19 cellular contexts compared by ENCODE assay signal in genomic region chr5:63456279-63456678, GRCh38.
"Had no signal": no experiment of that assay in that cellular context is flagged by ENCODE, and none has a peak within 500 bp of the region (broad histone marks: within the 10 kb centered on the region; RNA-seq: fewer than 3 reads in every experiment).

No MANE protein-coding gene starts in this region.

- H3K4me1 ChIP-seq: ascending aorta, gastrocnemius medialis, heart right ventricle had no signal

- H3K36me3 Mint-ChIP-seq: mesothelial cell of epicardium had no signal

- H3K27ac Mint-ChIP-seq: activated T-cell treated with anti-CD3 and anti-CD28 coated beads, Interleukin-2, amount 50 U/mL, for 72 hours; mesothelial cell of epicardium; nephron had no signal

- H3K9me3 ChIP-seq: ascending aorta, gastrocnemius medialis had no signal

- H3K4me1 Mint-ChIP-seq: mesothelial cell of epicardium, nephron had no signal

- H3K27me3 ChIP-seq: ascending aorta, gastrocnemius medialis, heart right ventricle had no signal

- H3K4me3 ChIP-seq: ascending aorta, gastrocnemius medialis, heart right ventricle, lung had no signal

- ATAC-seq: activated T-cell treated with anti-CD3 and anti-CD28 coated beads, Interleukin-2, amount 50 U/mL, for 72 hours; gastrocnemius medialis; heart right ventricle; left lobe of liver had no signal

- H3K4me3 Mint-ChIP-seq: activated T-cell treated with anti-CD3 and anti-CD28 coated beads, Interleukin-2, amount 50 U/mL, for 72 hours; mesothelial cell of epicardium; nephron had no signal

- DNase-seq: activated CD4-positive, alpha-beta T cell treated with anti-CD3 and anti-CD28 coated beads, Interleukin-2, amount 50 U/mL, for 4 hours; activated effector memory CD4-positive, alpha-beta T cell treated with anti-CD3 and anti-CD28 coated beads, Interleukin-2, amount 50 U/mL, for 16 hours; activated naive CD4-positive, alpha-beta T cell treated with anti-CD3 and anti-CD28 coated beads, Interleukin-2, amount 50 U/mL, for 16 hours; activated T-cell treated with anti-CD3 and anti-CD28 coated beads, Interleukin-2, amount 50 U/mL, for 72 hours; caudate nucleus; erythroblast; gastrocnemius medialis; heart right ventricle; nucleus accumbens; posterior cingulate gyrus; retina; stimulated activated naive CD4-positive, alpha-beta T cell; T-helper 2 cell had no signal

- H3K9me3 Mint-ChIP-seq: mesothelial cell of epicardium, nephron had no signal

- H3K36me3 ChIP-seq: ascending aorta, gastrocnemius medialis, heart right ventricle had no signal

- H3K27ac ChIP-seq: ascending aorta, gastrocnemius medialis, heart right ventricle, VCaP had no signal
